Comparison of ENCODE assay signal across 1 cellular context in genomic region chr13:26961890-26962615, GRCh38.
TF ChIP-seq lines count a peak whose summit lies in the region.

No MANE protein-coding gene starts in this region.

TF ChIP-seq in HepG2, 621 proteins besides CTCF, POLR2A, EP300 and RAD21 (continued from another document and continues in another):
- TF ChIP-seq ATF6 (CRISPR knock-in tag; conservative IDR thresholded peaks at IDR 0.05) = no peak
- peak; percentile 62; the same call in 1 of the 2 replicates for TF ChIP-seq ZNF503 (CRISPR knock-in tag; IDR thresholded peaks at IDR 0.05)
- TF ChIP-seq ZNF800 (CRISPR knock-in tag; IDR thresholded peaks at IDR 0.05) = no peak
- TF ChIP-seq ZNF513 (CRISPR knock-in tag; conservative IDR thresholded peaks at IDR 0.05) = no peak; the same call in 1 of the 2 replicates
- TF ChIP-seq HNRNPLL (IDR thresholded peaks at IDR 0.05; ENCODE audit: low read depth, low read length, poor library complexity, severe bottlenecking) = no peak
- TF ChIP-seq ATF7-NPFF (CRISPR knock-in tag; IDR thresholded peaks at IDR 0.05; ENCODE audit: low read depth) = no peak
- TF ChIP-seq MBD4 (IDR thresholded peaks at IDR 0.05; ENCODE audit: borderline replicate concordance, low read length) = no peak
- no peak for TF ChIP-seq ZIK1 (CRISPR knock-in tag; IDR thresholded peaks at IDR 0.05; ENCODE audit: borderline replicate concordance, low read depth)
- no peak for TF ChIP-seq ZNF792 (CRISPR knock-in tag; IDR thresholded peaks at IDR 0.05)
- TF ChIP-seq KMT2B (CRISPR knock-in tag; IDR thresholded peaks at IDR 0.05) = no peak
- peak; percentile 64; the same call in 1 of the 2 replicates for TF ChIP-seq ZSCAN25 (CRISPR knock-in tag; IDR thresholded peaks at IDR 0.05)
- TF ChIP-seq MLXIP (CRISPR knock-in tag; IDR thresholded peaks at IDR 0.05; ENCODE audit: borderline replicate concordance) = no peak
- no peak for TF ChIP-seq ARID2 (CRISPR knock-in tag; IDR thresholded peaks at IDR 0.05; ENCODE audit: borderline replicate concordance)
- no peak for TF ChIP-seq ZNF777 (CRISPR knock-in tag; IDR thresholded peaks at IDR 0.05)
- no peak for TF ChIP-seq ZNF30 (CRISPR knock-in tag; IDR thresholded peaks at IDR 0.05)
- peak; percentile 48 for TF ChIP-seq TEAD3 (CRISPR knock-in tag; optimal IDR thresholded peaks at IDR 0.05; ENCODE audit: borderline replicate concordance)
- TF ChIP-seq ZNF180 (CRISPR knock-in tag; IDR thresholded peaks at IDR 0.05; ENCODE audit: borderline replicate concordance, low read depth) = no peak
- TF ChIP-seq CCDC6 (CRISPR knock-in tag; IDR thresholded peaks at IDR 0.05) = no peak
- no peak for TF ChIP-seq THYN1 (CRISPR knock-in tag; IDR thresholded peaks at IDR 0.05; ENCODE audit: borderline replicate concordance, low read depth)
- peak; percentile 60; the same call in 1 of the 2 replicates for TF ChIP-seq GATA4 (IDR thresholded peaks at IDR 0.05; ENCODE audit: borderline replicate concordance, low read depth)
- TF ChIP-seq ZFP41 (CRISPR knock-in tag; IDR thresholded peaks at IDR 0.05; ENCODE audit: borderline replicate concordance) = no peak
- TF ChIP-seq ATF2 (CRISPR knock-in tag; IDR thresholded peaks at IDR 0.05) = no peak; the same call in 1 of the 2 replicates
- TF ChIP-seq GMEB2 (CRISPR knock-in tag; IDR thresholded peaks at IDR 0.05; ENCODE audit: low read depth) = no peak
- peak; percentile 55; the same call in 1 of the 2 replicates for TF ChIP-seq FOXJ3 (CRISPR knock-in tag; IDR thresholded peaks at IDR 0.05; ENCODE audit: borderline replicate concordance)
- no peak for TF ChIP-seq FUBP1 (CRISPR knock-in tag; IDR thresholded peaks at IDR 0.05; ENCODE audit: borderline replicate concordance)
- TF ChIP-seq LRRFIP1 (CRISPR knock-in tag; conservative IDR thresholded peaks at IDR 0.05) = no peak
- TF ChIP-seq MTA1 (CRISPR knock-in tag; IDR thresholded peaks at IDR 0.05; ENCODE audit: borderline replicate concordance) = peak; percentile 89
- TF ChIP-seq ZNF570 (CRISPR knock-in tag; IDR thresholded peaks at IDR 0.05; ENCODE audit: borderline replicate concordance) = no peak
- peak; percentile 52; the same call in 1 of the 2 replicates for TF ChIP-seq ZMYM3 (CRISPR knock-in tag; IDR thresholded peaks at IDR 0.05)
- TF ChIP-seq ATAD3A (CRISPR knock-in tag; IDR thresholded peaks at IDR 0.05) = no peak
- peak; percentile 75; the same call in 1 of the 2 replicates for TF ChIP-seq SIN3A (IDR thresholded peaks at IDR 0.05; ENCODE audit: borderline replicate concordance, low read depth, low read length)
- TF ChIP-seq RFXAP (CRISPR knock-in tag; IDR thresholded peaks at IDR 0.05; ENCODE audit: borderline replicate concordance) = no peak
- peak; percentile 77 for TF ChIP-seq HDAC2 (CRISPR knock-in tag; IDR thresholded peaks at IDR 0.05)
- TF ChIP-seq ZBTB34 (CRISPR knock-in tag; IDR thresholded peaks at IDR 0.05) = no peak
- 0 out of 2 replicates have a peak, but pooled peaks have one; percentile 61 for TF ChIP-seq BCL6 (CRISPR knock-in tag; IDR thresholded peaks at IDR 0.05)
- 0 out of 2 replicates have a peak, but pooled peaks have one; percentile 42 for TF ChIP-seq ELF4 (CRISPR knock-in tag; IDR thresholded peaks at IDR 0.05; ENCODE audit: borderline replicate concordance)
- TF ChIP-seq ZNF234 (CRISPR knock-in tag; conservative IDR thresholded peaks at IDR 0.05) = no peak
- peak; percentile 76; the same call in 1 of the 2 replicates for TF ChIP-seq ZFP37 (CRISPR knock-in tag; IDR thresholded peaks at IDR 0.05; ENCODE audit: borderline replicate concordance)
